18 cellular contexts compared by ENCODE assay signal in the genomic region with DNA sequence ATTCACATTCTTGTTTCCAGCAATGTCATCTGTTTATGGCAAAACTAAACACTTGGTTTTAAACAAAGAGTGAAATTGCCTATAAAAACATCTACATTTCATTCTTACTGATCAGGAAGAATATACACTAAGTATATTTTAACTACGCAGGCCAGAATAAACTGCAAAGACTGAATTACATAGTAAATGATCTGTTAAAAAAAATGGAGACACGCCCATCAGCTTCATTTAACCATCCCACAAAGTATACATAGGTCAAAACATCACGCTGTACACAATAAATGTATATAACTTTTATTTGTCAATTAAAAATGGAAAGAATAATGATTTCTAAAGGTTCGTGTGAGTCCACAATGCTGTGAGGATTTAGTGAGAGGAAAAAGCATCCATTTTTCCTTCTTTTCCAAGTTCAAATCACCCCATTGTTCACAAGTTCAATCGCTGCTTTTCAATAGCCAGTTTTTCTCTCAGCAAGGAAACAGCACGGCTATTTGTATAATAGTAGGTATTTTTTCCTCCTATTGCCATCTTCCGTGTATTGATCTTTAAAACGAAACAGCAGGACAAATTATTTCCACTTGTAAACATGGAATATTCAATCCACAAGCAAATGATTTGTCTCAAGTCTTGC. TPM values are rescaled to one million over a fixed set of nuclear protein-coding genes. Genes with fewer than 3 reads are reported as not detected.
DNase-seq lines count a peak whose midpoint lies in the region; ATAC-seq and TF ChIP-seq lines count a peak whose summit lies in the region.
"Had no signal": no experiment of that assay in that cellular context is flagged by ENCODE, and none has a peak within 500 bp of the region (broad histone marks: within the 10 kb centered on the region; RNA-seq: fewer than 3 reads in every experiment).

No MANE protein-coding gene starts in this region.

- H3K27ac Mint-ChIP-seq in GM23338 (peak overlapping the region; percentile 43; the same call in 1 of the 2 replicates), WTC11 (peak overlapping the region; percentile 51; the same call in 1 of the 2 replicates), immature natural killer cell (no peak overlapping the region)
- H3K27ac Mint-ChIP-seq: CD4-positive, alpha-beta T cell had no signal

- DNase-seq in GM23338 (ENCODE audit: low spot score) (no peak), WTC11 (ENCODE audit: low spot score) (no peak), immature natural killer cell (no peak), substantia nigra (lab: John Stamatoyannopoulos, UW) (no peak), OCI-M1 (lab: John Stamatoyannopoulos, UW) (no peak)
- no peak for DNase-seq in activated naive CD4-positive, alpha-beta T cell (lab: John Stamatoyannopoulos, UW)
- DNase-seq: CD4-positive, alpha-beta T cell; DMS53; GOT3; NCI-H1436; NCI-H2029 treated with DMSO at 0.1 percent for 48 hours; NCI-H2171 treated with DMSO at 0.1 percent for 48 hours; NCI-H510A; NCI-H774; T-helper 1 cell had no signal

- peaks cover 43% of the 10 kb centered on the region for H3K4me1 Mint-ChIP-seq in GM23338
- H3K4me1 Mint-ChIP-seq in WTC11, result peaks cover 47% of the 10 kb centered on the region
- peaks cover 75 to 80% of the 10 kb centered on the region in 2 donors for H3K4me1 Mint-ChIP-seq in immature natural killer cell

- no peaks in the 10 kb centered on the region for H3K9me2 ChIP-seq in GM23338 (ENCODE audit: insufficient read depth)

- peak overlapping the region; percentile 44 for H3K4me2 ChIP-seq in GM23338

- H3K9me3 Mint-ChIP-seq in GM23338, result no peaks in the 10 kb centered on the region
- no peaks in the 10 kb centered on the region for H3K9me3 Mint-ChIP-seq in WTC11
- no peaks in the 10 kb centered on the region for H3K9me3 Mint-ChIP-seq in immature natural killer cell
- H3K9me3 Mint-ChIP-seq: CD4-positive, alpha-beta T cell had no signal

- H3K36me3 Mint-ChIP-seq in GM23338 (ENCODE audit: low read depth) (peaks cover 26% of the 10 kb centered on the region), WTC11 (peaks cover 25% of the 10 kb centered on the region), immature natural killer cell (peaks cover 13 to 44% (median 15%) of the 10 kb centered on the region in 3 donors)

- H3K36me3 ChIP-seq in GM23338 (ENCODE audit: insufficient read depth), result no peaks in the 10 kb centered on the region

- peaks cover 6% of the 10 kb centered on the region for H3K27me3 Mint-ChIP-seq in GM23338 (ENCODE audit: insufficient read depth, low read depth, poor library complexity)
- no peaks in the 10 kb centered on the region for H3K27me3 Mint-ChIP-seq in WTC11 (ENCODE audit: low read depth)
- H3K27me3 Mint-ChIP-seq in immature natural killer cell (ENCODE audit: low read depth in 3 of 3), result peaks cover 0 to 10% (median 0%) of the 10 kb centered on the region in 3 donors
- H3K27me3 Mint-ChIP-seq: CD4-positive, alpha-beta T cell had no signal

- peaks cover 27% of the 10 kb centered on the region for H4K20me1 ChIP-seq in GM23338 (replicated peaks; ENCODE audit: insufficient read depth)

- H3K27me3 ChIP-seq in GM23338 (ENCODE audit: insufficient read depth), result no peaks in the 10 kb centered on the region

- TF ChIP-seq CTCF in GM23338 (conservative IDR thresholded peaks at IDR 0.05; ENCODE audit: low read depth in 2 of 2), result no peak
- TF ChIP-seq CTCF in WTC11 (IDR thresholded peaks at IDR 0.05), result no peak

- CTCF ChIA-PET in WTC11 (lab: Charles Lee), result no interaction called here

- H3K27ac ChIP-seq in GM23338 (ENCODE audit: low read depth), result peak overlapping the region; percentile 1; the same call in 1 of the 2 replicates
- H3K27ac ChIP-seq in substantia nigra (ENCODE audit: low read depth, low read length, poor library complexity, severe bottlenecking), result peak overlapping the region; percentile 35

- H3K4me1 ChIP-seq in GM23338 (ENCODE audit: insufficient read depth), result peaks cover 31% of the 10 kb centered on the region

- ATAC-seq in GM23338 (no peak), WTC11 (no peak), GM21723 (IDR thresholded peaks at IDR 0.05; ENCODE audit: unreplicated experiment) (no peak)

- POLR2A ChIA-PET in WTC11 (lab: Charles Lee), result interaction anchor here (0.9 kb wide), 1 partner anchor 50 kb away, joined by 3 read pairs; no protein-coding TSS in a partner anchor

- no peak overlapping the region for H2AFZ ChIP-seq in GM23338

- H3K4me3 ChIP-seq in GM23338, result no peak overlapping the region

- no peaks in the 10 kb centered on the region; the same call in 1 of the 2 replicates for H3F3A ChIP-seq in GM23338 (replicated peaks; ENCODE audit: low read depth)

- peaks cover 90% of the 10 kb centered on the region for H3K79me2 ChIP-seq in GM23338 (replicated peaks; ENCODE audit: insufficient read depth)

- H3K4me3 Mint-ChIP-seq in GM23338 (no peak overlapping the region), WTC11 (no peak overlapping the region), immature natural killer cell (peak overlapping the region in 3 of 5 donors; percentile 6 to 73 (median 26))
- H3K4me3 Mint-ChIP-seq: CD4-positive, alpha-beta T cell had no signal

TF ChIP-seq in GM23338, 12 proteins besides CTCF, POLR2A, EP300 and RAD21 (continues in another document):
- no peak for TF ChIP-seq EZH2 (IDR thresholded peaks at IDR 0.05; ENCODE audit: low read depth, unreplicated experiment)
- TF ChIP-seq STAT1 (IDR thresholded peaks at IDR 0.05; ENCODE audit: unreplicated experiment), result no peak
- TF ChIP-seq ZNF331 (CRISPR knock-in tag; IDR thresholded peaks at IDR 0.05; ENCODE audit: low read depth), result no peak
- TF ChIP-seq, protein P1, sequence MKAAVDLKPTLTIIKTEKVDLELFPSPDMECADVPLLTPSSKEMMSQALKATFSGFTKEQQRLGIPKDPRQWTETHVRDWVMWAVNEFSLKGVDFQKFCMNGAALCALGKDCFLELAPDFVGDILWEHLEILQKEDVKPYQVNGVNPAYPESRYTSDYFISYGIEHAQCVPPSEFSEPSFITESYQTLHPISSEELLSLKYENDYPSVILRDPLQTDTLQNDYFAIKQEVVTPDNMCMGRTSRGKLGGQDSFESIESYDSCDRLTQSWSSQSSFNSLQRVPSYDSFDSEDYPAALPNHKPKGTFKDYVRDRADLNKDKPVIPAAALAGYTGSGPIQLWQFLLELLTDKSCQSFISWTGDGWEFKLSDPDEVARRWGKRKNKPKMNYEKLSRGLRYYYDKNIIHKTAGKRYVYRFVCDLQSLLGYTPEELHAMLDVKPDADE (IDR thresholded peaks at IDR 0.05), result no peak
- no peak for TF ChIP-seq CREB1 (CRISPR knock-in tag; IDR thresholded peaks at IDR 0.05; ENCODE audit: low read depth)

TF ChIP-seq in WTC11, 78 proteins besides CTCF, POLR2A, EP300 and RAD21:
- TF ChIP-seq HMGA2 (CRISPR knock-in tag; IDR thresholded peaks at IDR 0.05), result no peak
- no peak for TF ChIP-seq ATF1 (CRISPR knock-in tag; IDR thresholded peaks at IDR 0.05)
- no peak for TF ChIP-seq CREM (CRISPR knock-in tag; IDR thresholded peaks at IDR 0.05)

RNA-seq across cellular contexts. Expression of a gene that starts 10.7 kb away (rescaled TPM):
- 74.7 and 110 TPM in 2 replicates for total RNA-seq in GM23338 (2014; rRNA removed; shearing (Covaris generic))
- polyA plus RNA-seq in GM23338 (2016; fragmentation: Nextera tagmentation; extraction: Ambion mirVana), result 120 and 135 TPM in 2 replicates
- 48.0 to 53.1 TPM (median 49.4 TPM) in 3 replicates for total RNA-seq in WTC11 (2021)
- polyA plus RNA-seq in immature natural killer cell, result 100 to 1,000 TPM in 1 of 3 donors, 10 to 100 TPM in 2; 92.7 to 144 (median 94.2) TPM

RNA-seq across cellular contexts. Expression of a gene that starts 23.4 kb away (rescaled TPM):
- 0.08 and 0.24 TPM in 2 replicates for total RNA-seq in GM23338 (2014; rRNA removed; shearing (Covaris generic))
- 0.40 TPM in 1 of 2 replicates, not detected in the other for polyA plus RNA-seq in GM23338 (2016; fragmentation: Nextera tagmentation; extraction: Ambion mirVana)
- total RNA-seq in WTC11 (2021), result 0.16 to 0.52 TPM (median 0.39 TPM) in 3 replicates
- not detected for polyA plus RNA-seq in immature natural killer cell
- total RNA-seq: CD4-positive, alpha-beta T cell; HT-29; M059J had no signal

RNA-seq across cellular contexts. Expression of a gene that starts 51.1 kb away (rescaled TPM):
- 15.5 and 23.4 TPM in 2 replicates for total RNA-seq in GM23338 (2014; rRNA removed; shearing (Covaris generic))
- polyA plus RNA-seq in GM23338 (2016; fragmentation: Nextera tagmentation; extraction: Ambion mirVana) (39.4 and 41.9 TPM in 2 replicates), immature natural killer cell (100 to 1,000 TPM in 1 of 3 donors, 10 to 100 TPM in 2; 68.7 to 107 (median 85.6) TPM)
- 8.7 to 10.7 TPM (median 9.6 TPM) in 3 replicates for total RNA-seq in WTC11 (2021)

Comparison
In these comparisons a context has a peak if more than half of its experiments do, and no peak if none do; other contexts are left out.
1. H3K27ac Mint-ChIP-seq: peak in GM23338 (single experiment) and WTC11 (single experiment); none in immature natural killer cell (0 of 6).
2. H3K4me3 Mint-ChIP-seq: peak in immature natural killer cell (3 of 5); none in GM23338 (single experiment) and WTC11 (single experiment).